ENCODE assay signal across 1 cellular context in the genomic region with DNA sequence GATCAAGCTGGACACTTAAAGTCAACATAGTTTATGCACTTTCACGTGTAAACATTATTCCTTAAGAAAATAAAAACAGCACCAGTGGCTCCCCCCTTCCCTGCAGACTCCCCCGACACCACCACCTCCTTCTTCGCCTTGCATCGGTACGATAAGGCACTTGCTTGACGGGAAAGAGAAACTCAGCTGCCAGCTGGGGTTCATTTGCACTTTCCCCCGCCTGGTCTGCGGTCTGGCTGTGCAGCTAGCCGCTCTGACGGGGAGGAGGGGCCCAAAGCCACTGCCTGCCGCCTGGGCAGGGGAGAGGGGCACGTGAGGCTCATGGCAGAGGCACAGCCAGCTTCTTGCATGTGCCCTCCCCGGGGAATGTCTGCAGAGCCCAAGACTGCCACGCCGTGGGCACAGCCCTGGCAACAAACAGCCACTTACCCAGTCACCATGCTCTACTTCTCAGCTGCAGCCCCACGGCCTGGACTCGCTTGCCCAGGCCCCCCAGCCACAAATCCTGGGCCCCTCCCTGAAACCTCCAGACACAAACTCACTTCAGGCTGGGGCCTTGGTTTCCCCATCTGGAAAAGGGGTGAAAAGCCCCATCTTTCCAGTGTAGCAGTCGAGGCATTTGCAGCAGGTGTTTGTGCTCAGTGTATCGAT.
TF ChIP-seq lines count a peak whose summit lies in the region.

No MANE protein-coding gene starts in this region.

TF ChIP-seq in HepG2, 621 proteins besides CTCF, POLR2A, EP300 and RAD21 (continued from another document and continues in another):
- peak; percentile 65; the same call in 1 of the 2 replicates for TF ChIP-seq ZNF646 (CRISPR knock-in tag; IDR thresholded peaks at IDR 0.05)
- TF ChIP-seq TBL1XR1 (IDR thresholded peaks at IDR 0.05; ENCODE audit: borderline replicate concordance, low read length, partially characterized antibody): no peak
- TF ChIP-seq MAFF (IDR thresholded peaks at IDR 0.05; ENCODE audit: low read depth, low read length): no peak
- TF ChIP-seq ZNF597 (CRISPR knock-in tag; IDR thresholded peaks at IDR 0.05): no peak
- no peak for TF ChIP-seq PRDM15 (CRISPR knock-in tag; IDR thresholded peaks at IDR 0.05)
- TF ChIP-seq, protein P1, sequence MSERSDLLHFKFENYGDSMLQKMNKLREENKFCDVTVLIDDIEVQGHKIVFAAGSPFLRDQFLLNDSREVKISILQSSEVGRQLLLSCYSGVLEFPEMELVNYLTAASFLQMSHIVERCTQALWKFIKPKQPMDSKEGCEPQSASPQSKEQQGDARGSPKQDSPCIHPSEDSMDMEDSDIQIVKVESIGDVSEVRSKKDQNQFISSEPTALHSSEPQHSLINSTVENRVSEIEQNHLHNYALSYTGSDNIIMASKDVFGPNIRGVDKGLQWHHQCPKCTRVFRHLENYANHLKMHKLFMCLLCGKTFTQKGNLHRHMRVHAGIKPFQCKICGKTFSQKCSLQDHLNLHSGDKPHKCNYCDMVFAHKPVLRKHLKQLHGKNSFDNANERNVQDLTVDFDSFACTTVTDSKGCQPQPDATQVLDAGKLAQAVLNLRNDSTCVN (CRISPR knock-in tag; IDR thresholded peaks at IDR 0.05; ENCODE audit: borderline replicate concordance): peak; percentile 78
- TF ChIP-seq GTF2F1 (IDR thresholded peaks at IDR 0.05; ENCODE audit: low read length): no peak
- no peak; the same call in 1 of the 2 replicates for TF ChIP-seq STAT6 (CRISPR knock-in tag; IDR thresholded peaks at IDR 0.05; ENCODE audit: borderline replicate concordance)
- TF ChIP-seq, protein P2, sequence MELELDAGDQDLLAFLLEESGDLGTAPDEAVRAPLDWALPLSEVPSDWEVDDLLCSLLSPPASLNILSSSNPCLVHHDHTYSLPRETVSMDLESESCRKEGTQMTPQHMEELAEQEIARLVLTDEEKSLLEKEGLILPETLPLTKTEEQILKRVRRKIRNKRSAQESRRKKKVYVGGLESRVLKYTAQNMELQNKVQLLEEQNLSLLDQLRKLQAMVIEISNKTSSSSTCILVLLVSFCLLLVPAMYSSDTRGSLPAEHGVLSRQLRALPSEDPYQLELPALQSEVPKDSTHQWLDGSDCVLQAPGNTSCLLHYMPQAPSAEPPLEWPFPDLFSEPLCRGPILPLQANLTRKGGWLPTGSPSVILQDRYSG (CRISPR knock-in tag; IDR thresholded peaks at IDR 0.05): no peak
- TF ChIP-seq MAZ (IDR thresholded peaks at IDR 0.05; ENCODE audit: borderline replicate concordance, low read depth, low read length): no peak
- TF ChIP-seq MAZ (CRISPR knock-in tag; IDR thresholded peaks at IDR 0.05; ENCODE audit: low read depth): peak; percentile 84
- peak; percentile 78; the same call in 1 of the 2 replicates for TF ChIP-seq MYC (CRISPR knock-in tag; IDR thresholded peaks at IDR 0.05; ENCODE audit: borderline replicate concordance)
- TF ChIP-seq PHF21A (CRISPR knock-in tag; IDR thresholded peaks at IDR 0.05): no peak
- TF ChIP-seq AKAP8 (CRISPR knock-in tag; IDR thresholded peaks at IDR 0.05): peak; percentile 55; the same call in 1 of the 2 replicates
- peak; percentile 83 for TF ChIP-seq SALL1 (CRISPR knock-in tag; IDR thresholded peaks at IDR 0.05)
- no peak for TF ChIP-seq MBD4 (IDR thresholded peaks at IDR 0.05; ENCODE audit: borderline replicate concordance, low read length)
- TF ChIP-seq, protein P3, sequence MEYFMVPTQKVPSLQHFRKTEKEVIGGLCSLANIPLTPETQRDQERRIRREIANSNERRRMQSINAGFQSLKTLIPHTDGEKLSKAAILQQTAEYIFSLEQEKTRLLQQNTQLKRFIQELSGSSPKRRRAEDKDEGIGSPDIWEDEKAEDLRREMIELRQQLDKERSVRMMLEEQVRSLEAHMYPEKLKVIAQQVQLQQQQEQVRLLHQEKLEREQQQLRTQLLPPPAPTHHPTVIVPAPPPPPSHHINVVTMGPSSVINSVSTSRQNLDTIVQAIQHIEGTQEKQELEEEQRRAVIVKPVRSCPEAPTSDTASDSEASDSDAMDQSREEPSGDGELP (IDR thresholded peaks at IDR 0.05; ENCODE audit: borderline replicate concordance, low read depth): peak; percentile 96
- TF ChIP-seq SP2 (CRISPR knock-in tag; IDR thresholded peaks at IDR 0.05): no peak
- no peak; the same call in 1 of the 2 replicates for TF ChIP-seq ELF3 (CRISPR knock-in tag; IDR thresholded peaks at IDR 0.05)
- TF ChIP-seq ZNF768 (CRISPR knock-in tag; IDR thresholded peaks at IDR 0.05): peak; percentile 92
- no peak; the same call in 1 of the 2 replicates for TF ChIP-seq ZMYM4 (CRISPR knock-in tag; IDR thresholded peaks at IDR 0.05)
- TF ChIP-seq ZNF3 (CRISPR knock-in tag; IDR thresholded peaks at IDR 0.05): no peak
- TF ChIP-seq, protein P4, sequence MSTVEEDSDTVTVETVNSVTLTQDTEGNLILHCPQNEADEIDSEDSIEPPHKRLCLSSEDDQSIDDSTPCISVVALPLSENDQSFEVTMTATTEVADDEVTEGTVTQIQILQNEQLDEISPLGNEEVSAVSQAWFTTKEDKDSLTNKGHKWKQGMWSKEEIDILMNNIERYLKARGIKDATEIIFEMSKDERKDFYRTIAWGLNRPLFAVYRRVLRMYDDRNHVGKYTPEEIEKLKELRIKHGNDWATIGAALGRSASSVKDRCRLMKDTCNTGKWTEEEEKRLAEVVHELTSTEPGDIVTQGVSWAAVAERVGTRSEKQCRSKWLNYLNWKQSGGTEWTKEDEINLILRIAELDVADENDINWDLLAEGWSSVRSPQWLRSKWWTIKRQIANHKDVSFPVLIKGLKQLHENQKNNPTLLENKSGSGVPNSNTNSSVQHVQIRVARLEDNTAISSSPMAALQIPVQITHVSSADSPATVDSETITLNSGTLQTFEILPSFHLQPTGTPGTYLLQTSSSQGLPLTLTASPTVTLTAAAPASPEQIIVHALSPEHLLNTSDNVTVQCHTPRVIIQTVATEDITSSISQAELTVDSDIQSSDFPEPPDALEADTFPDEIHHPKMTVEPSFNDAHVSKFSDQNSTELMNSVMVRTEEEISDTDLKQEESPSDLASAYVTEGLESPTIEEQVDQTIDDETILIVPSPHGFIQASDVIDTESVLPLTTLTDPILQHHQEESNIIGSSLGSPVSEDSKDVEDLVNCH (CRISPR knock-in tag; IDR thresholded peaks at IDR 0.05): no peak
- TF ChIP-seq, protein P5, sequence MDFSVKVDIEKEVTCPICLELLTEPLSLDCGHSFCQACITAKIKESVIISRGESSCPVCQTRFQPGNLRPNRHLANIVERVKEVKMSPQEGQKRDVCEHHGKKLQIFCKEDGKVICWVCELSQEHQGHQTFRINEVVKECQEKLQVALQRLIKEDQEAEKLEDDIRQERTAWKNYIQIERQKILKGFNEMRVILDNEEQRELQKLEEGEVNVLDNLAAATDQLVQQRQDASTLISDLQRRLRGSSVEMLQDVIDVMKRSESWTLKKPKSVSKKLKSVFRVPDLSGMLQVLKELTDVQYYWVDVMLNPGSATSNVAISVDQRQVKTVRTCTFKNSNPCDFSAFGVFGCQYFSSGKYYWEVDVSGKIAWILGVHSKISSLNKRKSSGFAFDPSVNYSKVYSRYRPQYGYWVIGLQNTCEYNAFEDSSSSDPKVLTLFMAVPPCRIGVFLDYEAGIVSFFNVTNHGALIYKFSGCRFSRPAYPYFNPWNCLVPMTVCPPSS (IDR thresholded peaks at IDR 0.05): no peak
- TF ChIP-seq, protein P6, sequence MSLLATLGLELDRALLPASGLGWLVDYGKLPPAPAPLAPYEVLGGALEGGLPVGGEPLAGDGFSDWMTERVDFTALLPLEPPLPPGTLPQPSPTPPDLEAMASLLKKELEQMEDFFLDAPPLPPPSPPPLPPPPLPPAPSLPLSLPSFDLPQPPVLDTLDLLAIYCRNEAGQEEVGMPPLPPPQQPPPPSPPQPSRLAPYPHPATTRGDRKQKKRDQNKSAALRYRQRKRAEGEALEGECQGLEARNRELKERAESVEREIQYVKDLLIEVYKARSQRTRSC (CRISPR knock-in tag; IDR thresholded peaks at IDR 0.05; ENCODE audit: low read depth): no peak
- TF ChIP-seq ZNF577 (CRISPR knock-in tag; IDR thresholded peaks at IDR 0.05; ENCODE audit: borderline replicate concordance, low read depth): no peak
